ENCODE assay signal across 16 cellular contexts in genomic region chr21:28671549-28672195, GRCh38.
"Had no signal": no experiment of that assay in that cellular context is flagged by ENCODE, and none has a peak within 500 bp of the region (broad histone marks: within the 10 kb centered on the region; RNA-seq: fewer than 3 reads in every experiment).

No MANE protein-coding gene starts in this region.

- H3K4me1 ChIP-seq: body of pancreas, left lung had no signal

- H3K27ac ChIP-seq: body of pancreas, heart right ventricle, left lung, ovary, tibial artery had no signal

- DNase-seq: activated CD4-positive, alpha-beta T cell treated with anti-CD3 and anti-CD28 coated beads, Interleukin-2, amount 50 U/mL, for 1 hour; activated naive CD4-positive, alpha-beta T cell treated with anti-CD3 and anti-CD28 coated beads, Interleukin-2, amount 10 ng/mL, durations not matched to agents 7 days and 5 days; activated T-cell treated with anti-CD3 and anti-CD28 coated beads for 4 hours; amniotic stem cell; body of pancreas; effector memory CD8-positive, alpha-beta T cell; foreskin melanocyte; heart right ventricle; left lung; ovary; small intestine; SW 1271; tibial artery had no signal

- H3K27ac Mint-ChIP-seq: activated naive CD4-positive, alpha-beta T cell treated with anti-CD3 and anti-CD28 coated beads, Interleukin-2, amount 10 ng/mL, durations not matched to agents 7 days and 5 days; activated T-helper 2 cell treated with anti-CD3 and anti-CD28 coated beads, Interferon-gamma antibody, Interleukin-2, Interleukin-4, amounts not matched to agents 10 μg/mL and 5 μg/mL and 100 μg/mL, durations not matched to agents 14 hours and 24 hours and 36 hours; T-helper 2 cell treated with Interferon-gamma antibody and Interleukin-4, amounts not matched to agents 5 μg/mL and 100 μg/mL, for 36 hours had no signal

- H3K4me3 Mint-ChIP-seq: activated naive CD4-positive, alpha-beta T cell treated with anti-CD3 and anti-CD28 coated beads, Interleukin-2, amount 10 ng/mL, durations not matched to agents 7 days and 5 days; central memory CD8-positive, alpha-beta T cell; effector memory CD8-positive, alpha-beta T cell; T-helper 2 cell treated with Interferon-gamma antibody and Interleukin-4, amounts not matched to agents 5 μg/mL and 100 μg/mL, for 36 hours had no signal

- H3K9me3 ChIP-seq: body of pancreas, ovary, tibial artery had no signal

- H3K36me3 Mint-ChIP-seq: activated naive CD4-positive, alpha-beta T cell treated with anti-CD3 and anti-CD28 coated beads, Interleukin-2, amount 10 ng/mL, durations not matched to agents 7 days and 5 days had no signal

- H3K36me3 ChIP-seq: heart right ventricle, left lung, ovary, tibial artery had no signal

- H3K4me3 ChIP-seq: body of pancreas, heart right ventricle, left lung, ovary, tibial artery had no signal

- H3K27me3 Mint-ChIP-seq: activated naive CD4-positive, alpha-beta T cell treated with anti-CD3 and anti-CD28 coated beads, Interleukin-2, amount 10 ng/mL, durations not matched to agents 7 days and 5 days; central memory CD8-positive, alpha-beta T cell; effector memory CD8-positive, alpha-beta T cell had no signal

- H3K27me3 ChIP-seq: body of pancreas, heart right ventricle, left lung, ovary, tibial artery had no signal

- H3K4me1 Mint-ChIP-seq: activated naive CD4-positive, alpha-beta T cell treated with anti-CD3 and anti-CD28 coated beads, Interleukin-2, amount 10 ng/mL, durations not matched to agents 7 days and 5 days had no signal

- H3K9me3 Mint-ChIP-seq: activated T-helper 2 cell treated with anti-CD3 and anti-CD28 coated beads, Interferon-gamma antibody, Interleukin-2, Interleukin-4, amounts not matched to agents 10 μg/mL and 5 μg/mL and 100 μg/mL, durations not matched to agents 14 hours and 24 hours and 36 hours; central memory CD8-positive, alpha-beta T cell; effector memory CD8-positive, alpha-beta T cell; T-helper 2 cell treated with Interferon-gamma antibody and Interleukin-4, amounts not matched to agents 5 μg/mL and 100 μg/mL, for 36 hours had no signal
